In the genomic region with DNA sequence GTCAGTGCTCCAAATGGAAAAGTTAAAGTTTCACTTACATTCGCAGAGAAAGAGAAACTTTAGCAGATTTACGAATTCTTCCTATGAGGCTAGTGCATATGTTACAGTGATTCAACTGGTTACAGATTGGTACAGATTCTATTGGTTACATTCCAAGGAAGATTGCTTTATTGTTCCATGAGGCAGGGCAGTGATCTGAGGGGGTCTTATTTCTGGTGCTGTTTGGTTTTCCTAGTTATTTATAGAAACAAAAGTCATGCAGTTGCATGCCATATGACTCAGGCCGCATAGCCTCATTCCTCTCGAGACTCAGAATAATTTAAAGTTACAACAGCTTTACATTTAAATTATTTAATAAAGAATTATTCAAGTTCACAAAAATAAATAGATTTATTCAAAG, we compare ENCODE assay signal across 14 cellular contexts.
A peak's percentile ranks its signal among the peaks of the same experiment; 100 is the strongest.
DNase-seq lines count a peak whose midpoint lies in the region; ATAC-seq and TF ChIP-seq lines count a peak whose summit lies in the region.
"Had no signal": no experiment of that assay in that cellular context is flagged by ENCODE, and none has a peak within 500 bp of the region (broad histone marks: within the 10 kb centered on the region; RNA-seq: fewer than 3 reads in every experiment).

No MANE protein-coding gene starts in this region.

- H3K36me3 ChIP-seq in PC-3 (ENCODE audit: low read depth, low read length) = no peaks in the 10 kb centered on the region
- no peaks in the 10 kb centered on the region for H3K36me3 ChIP-seq in neural progenitor cell
- no peaks in the 10 kb centered on the region for H3K36me3 ChIP-seq in lower lobe of right lung
- H3K36me3 ChIP-seq: HAP-1 had no signal

- ATAC-seq in PC-3 (no peak), HG02588 (IDR thresholded peaks at IDR 0.05; ENCODE audit: unreplicated experiment) (no peak), lower lobe of right lung (no peak), HG02798 (IDR thresholded peaks at IDR 0.05; ENCODE audit: poor library complexity, unreplicated experiment) (no peak)
- ATAC-seq: effector memory CD8-positive, alpha-beta T cell had no signal

- H3K4me2 ChIP-seq in PC-3 (ENCODE audit: low read length) (peak overlapping the region; percentile 31; the same call in 1 of the 2 replicates), neural progenitor cell (no peak overlapping the region)

- H3K9me2 ChIP-seq in PC-3 (replicated peaks; ENCODE audit: low read length) = no peaks in the 10 kb centered on the region

- H3K27me3 Mint-ChIP-seq in neural progenitor cell (ENCODE audit: insufficient read depth, low read depth) = no peaks in the 10 kb centered on the region
- H3K27me3 Mint-ChIP-seq: effector memory CD8-positive, alpha-beta T cell had no signal

- H3K27me3 ChIP-seq in PC-3 (ENCODE audit: low read length) = no peaks in the 10 kb centered on the region
- H3K27me3 ChIP-seq in neural progenitor cell = no peaks in the 10 kb centered on the region
- H3K27me3 ChIP-seq in lower lobe of right lung (ENCODE audit: low read depth) = no peaks in the 10 kb centered on the region

- no TSS peak for BruUV-seq in PC-3 (replicated peaks; lab: Mats Ljungman, UMichigan)

- H3K9ac ChIP-seq in PC-3 (ENCODE audit: low read length) (no peak overlapping the region), neural progenitor cell (no peak overlapping the region)

- no peak overlapping the region for H3K27ac ChIP-seq in PC-3 (ENCODE audit: low read length)
- no peak overlapping the region for H3K27ac ChIP-seq in neural progenitor cell
- no peak overlapping the region for H3K27ac ChIP-seq in lower lobe of right lung

- POLR2A ChIA-PET in PC-3 (lab: Charles Lee; ENCODE audit: unreplicated experiment) = no interaction called here

- peak; percentile 34 for DNase-seq in AG20443 (ENCODE audit: low spot score)
- peak; percentile 38 for DNase-seq in PC-3
- peak; percentile 63 for DNase-seq in epithelial cell of esophagus (ENCODE audit: low read depth)
- DNase-seq in neural progenitor cell (ENCODE audit: low spot score) = no peak
- no peak for DNase-seq in lower lobe of right lung
- no peak for DNase-seq in NCI-H2107 (lab: John Stamatoyannopoulos, UW)
- DNase-seq: activated naive CD4-positive, alpha-beta T cell treated with anti-CD3 and anti-CD28 coated beads, Interleukin-2, amount 50 U/mL, for 16 hours; effector memory CD8-positive, alpha-beta T cell; KG1; NCI-H2081 treated with DMSO at 0.1 percent for 48 hours had no signal

- H4K20me1 ChIP-seq in PC-3 (ENCODE audit: low read length) = no peaks in the 10 kb centered on the region
- H4K20me1 ChIP-seq in neural progenitor cell (ENCODE audit: low read depth) = no peaks in the 10 kb centered on the region

- H2AFZ ChIP-seq in PC-3 (ENCODE audit: low read length) = no peak overlapping the region
- H2AFZ ChIP-seq in neural progenitor cell (replicated peaks) = peak overlapping the region; percentile 41

- CTCF ChIA-PET in PC-3 (lab: Charles Lee) = interaction anchor here (0.9 kb wide), 1 partner anchor 143 kb away, joined by 4 read pairs; no protein-coding TSS in a partner anchor

- H3K9me3 ChIP-seq in PC-3 (ENCODE audit: low read length) = no peaks in the 10 kb centered on the region
- H3K9me3 ChIP-seq in neural progenitor cell (ENCODE audit: low read depth) = no peaks in the 10 kb centered on the region
- no peaks in the 10 kb centered on the region for H3K9me3 ChIP-seq in lower lobe of right lung
- H3K9me3 ChIP-seq: HAP-1 had no signal

- TF ChIP-seq CTCF in PC-3 (conservative IDR thresholded peaks at IDR 0.05; ENCODE audit: low read depth, low read length) (no peak), epithelial cell of esophagus (IDR thresholded peaks at IDR 0.05; ENCODE audit: insufficient read depth, low read depth, low read length, missing control alignments) (no peak), neural progenitor cell (IDR thresholded peaks at IDR 0.05) (no peak), lower lobe of right lung (IDR thresholded peaks at IDR 0.05) (no peak)

- no peaks in the 10 kb centered on the region for H3K9me3 Mint-ChIP-seq in neural progenitor cell

- H3K4me3 ChIP-seq in PC-3 (ENCODE audit: low read length) (no peak overlapping the region), epithelial cell of esophagus (ENCODE audit: low read length) (no peak overlapping the region), neural progenitor cell (no peak overlapping the region), lower lobe of right lung (no peak overlapping the region)
- H3K4me3 ChIP-seq: HAP-1, skin epidermis had no signal

- H3K4me1 ChIP-seq in PC-3 (ENCODE audit: insufficient read depth, low read length) (peaks cover 11% of the 10 kb centered on the region), neural progenitor cell (no peaks in the 10 kb centered on the region), lower lobe of right lung (no peaks in the 10 kb centered on the region)
- H3K4me1 ChIP-seq: HAP-1 had no signal

- H3K36me3 Mint-ChIP-seq in neural progenitor cell = no peaks in the 10 kb centered on the region

- H3K79me2 ChIP-seq in PC-3 (ENCODE audit: low read length) (no peaks in the 10 kb centered on the region), neural progenitor cell (ENCODE audit: low read depth) (no peaks in the 10 kb centered on the region)

- no peak overlapping the region for H3K27ac Mint-ChIP-seq in neural progenitor cell
- H3K27ac Mint-ChIP-seq: effector memory CD8-positive, alpha-beta T cell had no signal

- H3K4me1 Mint-ChIP-seq in neural progenitor cell = no peaks in the 10 kb centered on the region

- H3K4me3 Mint-ChIP-seq in neural progenitor cell = no peak overlapping the region
- H3K4me3 Mint-ChIP-seq: effector memory CD8-positive, alpha-beta T cell had no signal

- H3F3A ChIP-seq in PC-3 (ENCODE audit: low read length, unreplicated experiment) (no peaks in the 10 kb centered on the region), neural progenitor cell (ENCODE audit: low read depth) (no peaks in the 10 kb centered on the region)

- intact Hi-C loops in PC-3 (cut with micrococcal nuclease) (loop anchor here (5.0 kb wide), 1 partner anchor 430 kb away; no protein-coding TSS in a partner anchor), lower lobe of right lung (cut with DNase I) (no loop called here)

Comparison
In these comparisons a context has a peak if more than half of its experiments do, and no peak if none do; other contexts are left out.
1. DNase-seq: peak in AG20443 (single experiment), PC-3 (single experiment) and epithelial cell of esophagus (single experiment); none in neural progenitor cell (single experiment), lower lobe of right lung (single experiment) and NCI-H2107 (single experiment).